25 cellular contexts compared by ENCODE assay signal in the genomic region with DNA sequence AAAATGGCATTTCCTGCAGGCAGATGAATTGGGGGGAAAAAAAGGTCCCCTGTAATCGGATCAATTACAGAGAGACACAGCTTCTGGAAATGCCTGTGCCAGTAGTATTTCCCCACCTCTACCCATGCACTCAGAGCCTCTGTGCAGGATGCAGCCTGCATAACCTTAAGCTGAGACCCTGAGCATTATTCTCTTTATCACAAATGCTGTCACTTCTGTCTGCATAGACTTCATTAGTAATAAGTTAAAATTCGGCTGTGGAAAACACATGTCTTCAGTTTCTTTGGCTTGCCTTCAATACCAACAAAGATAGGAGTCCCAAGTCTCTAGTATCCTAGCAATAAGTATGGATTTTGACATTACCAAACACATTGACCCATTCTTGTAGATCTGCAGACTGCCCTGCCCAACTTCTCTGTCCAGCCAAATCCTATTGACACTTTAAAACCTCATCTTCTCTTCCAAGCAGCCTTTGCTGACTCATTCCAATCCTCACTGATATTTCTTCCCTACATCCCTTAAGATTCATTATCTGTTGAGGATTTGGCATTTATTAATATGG.
"Had no signal": no experiment of that assay in that cellular context is flagged by ENCODE, and none has a peak within 500 bp of the region (broad histone marks: within the 10 kb centered on the region; RNA-seq: fewer than 3 reads in every experiment).

No MANE protein-coding gene starts in this region.

- H3K27me3 ChIP-seq: body of pancreas, colonic mucosa, right atrium auricular region, upper lobe of left lung had no signal

- H3K36me3 Mint-ChIP-seq: activated naive CD4-positive, alpha-beta T cell treated with anti-CD3 and anti-CD28 coated beads, Interleukin-2, amount 50 U/mL, for 72 hours had no signal

- H3K9me3 ChIP-seq: adrenal gland, body of pancreas, colonic mucosa, right atrium auricular region, upper lobe of left lung had no signal

- H3K27ac Mint-ChIP-seq: activated naive CD4-positive, alpha-beta T cell treated with anti-CD3 and anti-CD28 coated beads, Interleukin-2, amount 50 U/mL, for 72 hours; activated T-helper 1 cell treated with anti-CD3 and anti-CD28 coated beads, Interleukin-12 subunit alpha, Interleukin-12 subunit beta, Interleukin-2, Interleukin-4 antibody, amounts not matched to agents 30 ng/mL and 10 ng/mL and 1 ng/mL, durations not matched to agents 14 hours and 24 hours and 36 hours; progenitor cell of endocrine pancreas; stimulated activated naive CD8-positive, alpha-beta T cell treated with anti-CD3 and anti-CD28 coated beads, Interleukin-15, amount 100 ng/mL, for 72 hours had no signal

- H3K4me3 ChIP-seq: adrenal gland, body of pancreas, colonic mucosa, lung, right atrium auricular region, skin epidermis, upper lobe of left lung had no signal

- H3K4me1 Mint-ChIP-seq: stimulated activated naive CD8-positive, alpha-beta T cell treated with anti-CD3 and anti-CD28 coated beads, Interleukin-15, amount 100 ng/mL, for 72 hours had no signal

- H3K9me3 Mint-ChIP-seq: activated T-helper 1 cell treated with anti-CD3 and anti-CD28 coated beads, Interleukin-12 subunit alpha, Interleukin-12 subunit beta, Interleukin-2, Interleukin-4 antibody, amounts not matched to agents 30 ng/mL and 10 ng/mL and 1 ng/mL, durations not matched to agents 14 hours and 24 hours and 36 hours; stimulated activated naive CD8-positive, alpha-beta T cell treated with anti-CD3 and anti-CD28 coated beads, Interleukin-15, amount 100 ng/mL, for 72 hours had no signal

- H3K27me3 Mint-ChIP-seq: progenitor cell of endocrine pancreas had no signal

- ATAC-seq: activated naive CD4-positive, alpha-beta T cell treated with anti-CD3 and anti-CD28 coated beads, Interleukin-2, amount 50 U/mL, for 72 hours; body of pancreas; stimulated activated naive CD8-positive, alpha-beta T cell treated with anti-CD3 and anti-CD28 coated beads, Interleukin-15, amount 100 ng/mL, for 72 hours had no signal

- H3K4me3 Mint-ChIP-seq: activated T-helper 1 cell treated with anti-CD3 and anti-CD28 coated beads, Interleukin-12 subunit alpha, Interleukin-12 subunit beta, Interleukin-2, Interleukin-4 antibody, amounts not matched to agents 30 ng/mL and 10 ng/mL and 1 ng/mL, durations not matched to agents 14 hours and 24 hours and 36 hours; stimulated activated naive CD8-positive, alpha-beta T cell treated with anti-CD3 and anti-CD28 coated beads, Interleukin-15, amount 100 ng/mL, for 72 hours had no signal

- H3K4me1 ChIP-seq: adrenal gland, body of pancreas, colonic mucosa had no signal

- H3K27ac ChIP-seq: adrenal gland, body of pancreas, colonic mucosa, right atrium auricular region, skin epidermis, upper lobe of left lung, WERI-Rb-1 had no signal

- H3K36me3 ChIP-seq: adrenal gland, colonic mucosa, right atrium auricular region, upper lobe of left lung, WERI-Rb-1 had no signal

- DNase-seq: activated CD4-positive, alpha-beta T cell treated with anti-CD3 and anti-CD28 coated beads, Interleukin-2, amount 50 U/mL, for 48 hours; activated gamma-delta T cell treated with Interleukin-2 at 50 U/mL for 16 hours; activated T-cell treated with anti-CD3 and anti-CD28 coated beads for 4 hours; adrenal gland; body of pancreas; caudate nucleus; colonic mucosa; foreskin fibroblast; hippocampal formation; islet precursor cell; midbrain; occipital lobe; stimulated activated CD4-positive, alpha-beta T cell treated with anti-CD3 and anti-CD28 coated beads, Interleukin-15, amount 100 ng/mL, for 24 hours; stimulated activated CD4-positive, alpha-beta T cell treated with anti-CD3 and anti-CD28 coated beads, Interleukin-4, amount 100 ng/mL, for 1 hour; stimulated activated naive CD8-positive, alpha-beta T cell treated with anti-CD3 and anti-CD28 coated beads, Interleukin-15, amount 100 ng/mL, for 72 hours; SW 1271; T-helper 2 cell; upper lobe of left lung; WERI-Rb-1 had no signal
